8 cellular contexts compared by ENCODE assay signal in the genomic region with DNA sequence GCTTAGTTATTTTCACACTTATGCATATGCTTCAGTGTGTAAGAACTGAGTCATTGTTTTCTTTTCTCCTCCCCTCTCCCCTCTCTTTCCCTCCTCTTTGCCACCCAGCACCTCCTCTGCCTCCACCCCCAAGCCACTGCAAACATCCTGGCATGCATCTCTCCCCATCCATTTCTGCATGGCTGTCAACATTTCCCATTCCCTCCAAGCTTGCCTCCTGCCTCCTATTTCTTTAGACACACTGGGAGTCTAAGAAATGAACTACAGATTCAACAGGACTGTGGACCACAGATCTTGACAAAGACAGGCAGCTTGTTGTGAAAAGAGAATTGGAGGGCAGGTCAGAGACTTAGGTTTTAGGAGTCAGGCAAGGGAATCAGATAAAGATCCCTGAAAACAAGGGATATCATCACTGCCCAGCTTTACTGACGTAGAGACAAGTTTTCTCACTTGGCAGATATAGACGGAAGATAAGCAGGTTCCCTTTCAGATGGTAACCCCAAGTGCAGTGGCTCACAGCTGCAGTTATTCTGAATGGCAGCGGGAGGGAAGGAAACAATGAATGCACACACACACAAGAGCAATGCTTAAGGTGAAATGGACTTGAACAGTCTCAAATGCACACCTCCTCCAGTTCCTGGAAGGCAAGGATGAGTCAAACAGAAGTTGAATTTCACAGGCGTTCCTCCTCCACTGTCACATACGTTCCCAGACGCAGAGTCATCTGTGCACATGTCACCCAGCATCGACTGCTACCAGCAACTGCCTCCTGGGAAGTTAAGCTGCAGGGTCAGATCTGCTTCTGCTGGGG. TPM values are rescaled to one million over a fixed set of nuclear protein-coding genes. Genes with fewer than 3 reads are reported as not detected.
A peak's percentile ranks its signal among the peaks of the same experiment; 100 is the strongest.
DNase-seq lines count a peak whose midpoint lies in the region; ATAC-seq and TF ChIP-seq lines count a peak whose summit lies in the region.

No MANE protein-coding gene starts in this region.

- no peaks in the 10 kb centered on the region for H3K27me3 ChIP-seq in right atrium auricular region
- no peaks in the 10 kb centered on the region for H3K27me3 ChIP-seq in CD8-positive, alpha-beta memory T cell (ENCODE audit: insufficient read depth, low read length, poor library complexity, severe bottlenecking)

- peaks cover 57% of the 10 kb centered on the region for H3K4me1 ChIP-seq in mesodermal cell (ENCODE audit: control insufficient read depth, insufficient read depth, low read length, poor library complexity, severe bottlenecking)
- H3K4me1 ChIP-seq in right atrium auricular region: peaks cover 0 to 15% of the 10 kb centered on the region in 2 donors
- H3K4me1 ChIP-seq in CD8-positive, alpha-beta memory T cell (ENCODE audit: insufficient read depth, low read length): peaks cover 7% of the 10 kb centered on the region

- no peaks in the 10 kb centered on the region for H3K36me3 Mint-ChIP-seq in activated T-helper 2 cell treated with anti-CD3 and anti-CD28 coated beads, Interferon-gamma antibody, Interleukin-2, Interleukin-4, amounts not matched to agents 10 μg/mL and 5 μg/mL and 100 μg/mL, durations not matched to agents 14 hours and 24 hours and 36 hours (ENCODE audit: low read depth)
- peaks cover 3 to 18% (median 7%) of the 10 kb centered on the region in 3 donors for H3K36me3 Mint-ChIP-seq in CD8-positive, alpha-beta memory T cell

- DNase-seq in AG04449 (ENCODE audit: low read depth, low spot score): peak; percentile 73
- DNase-seq in M059J (ENCODE audit: low read depth): peak; percentile 97
- peak; percentile 43 for DNase-seq in activated T-helper 2 cell treated with anti-CD3 and anti-CD28 coated beads, Interferon-gamma antibody, Interleukin-2, Interleukin-4, amounts not matched to agents 10 μg/mL and 5 μg/mL and 100 μg/mL, durations not matched to agents 14 hours and 24 hours and 36 hours (ENCODE audit: low spot score)
- DNase-seq in globus pallidus (ENCODE audit: low spot score): no peak
- DNase-seq in right atrium auricular region (ENCODE audit: low spot score): no peak
- no peak for DNase-seq in CD8-positive, alpha-beta memory T cell

- H3K4me1 Mint-ChIP-seq in activated T-helper 2 cell treated with anti-CD3 and anti-CD28 coated beads, Interferon-gamma antibody, Interleukin-2, Interleukin-4, amounts not matched to agents 10 μg/mL and 5 μg/mL and 100 μg/mL, durations not matched to agents 14 hours and 24 hours and 36 hours (ENCODE audit: low read depth): peaks cover 37% of the 10 kb centered on the region
- peaks cover 10 to 25% (median 11%) of the 10 kb centered on the region in 3 donors for H3K4me1 Mint-ChIP-seq in CD8-positive, alpha-beta memory T cell

- H3K4me3 ChIP-seq in AG04449 (ENCODE audit: low read depth, low read length): peak overlapping the region; percentile 30
- H3K4me3 ChIP-seq in mesodermal cell (ENCODE audit: extremely low read depth, insufficient read depth, low read length, poor library complexity, severe bottlenecking): no peak overlapping the region
- H3K4me3 ChIP-seq in right atrium auricular region: no peak overlapping the region
- H3K4me3 ChIP-seq in CD8-positive, alpha-beta memory T cell (ENCODE audit: low read length): no peak overlapping the region

- H3K27me3 Mint-ChIP-seq in activated T-helper 2 cell treated with anti-CD3 and anti-CD28 coated beads, Interferon-gamma antibody, Interleukin-2, Interleukin-4, amounts not matched to agents 10 μg/mL and 5 μg/mL and 100 μg/mL, durations not matched to agents 14 hours and 24 hours and 36 hours (ENCODE audit: low read depth): no peaks in the 10 kb centered on the region
- no peaks in the 10 kb centered on the region for H3K27me3 Mint-ChIP-seq in CD8-positive, alpha-beta memory T cell

- WGBS in mesodermal cell (ENCODE audit: insufficient coverage in 2 of 2), 2 experiments: 60 to 73% methylated on average over 4 to 7 of the region's 7 CpGs

- no peak overlapping the region for H3K4me3 Mint-ChIP-seq in activated T-helper 2 cell treated with anti-CD3 and anti-CD28 coated beads, Interferon-gamma antibody, Interleukin-2, Interleukin-4, amounts not matched to agents 10 μg/mL and 5 μg/mL and 100 μg/mL, durations not matched to agents 14 hours and 24 hours and 36 hours (ENCODE audit: low read depth)
- H3K4me3 Mint-ChIP-seq in CD8-positive, alpha-beta memory T cell: no peak overlapping the region

- POLR2A ChIA-PET in AG04449 (lab: Yijun Ruan, JAX): interaction anchor here (0.6 kb wide), 1 partner anchor 225 kb away, joined by 3 read pairs; no protein-coding TSS in a partner anchor
- POLR2A ChIA-PET in CD8-positive, alpha-beta memory T cell (lab: Charles Lee): no interaction called here

- TF ChIP-seq CTCF in AG04449 (IDR thresholded peaks at IDR 0.05; ENCODE audit: insufficient read depth, low read length, missing control alignments) (no peak), right atrium auricular region (IDR thresholded peaks at IDR 0.05) (no peak)

- H3K9me3 ChIP-seq in mesodermal cell (ENCODE audit: control insufficient read depth, low read length) (no peaks in the 10 kb centered on the region), right atrium auricular region (no peaks in the 10 kb centered on the region)
- H3K9me3 ChIP-seq in CD8-positive, alpha-beta memory T cell (ENCODE audit: low read length): no peaks in the 10 kb centered on the region

- H3K36me3 ChIP-seq in mesodermal cell (ENCODE audit: control insufficient read depth, insufficient read depth, low read length) (no peaks in the 10 kb centered on the region), right atrium auricular region (no peaks in the 10 kb centered on the region)
- H3K36me3 ChIP-seq in CD8-positive, alpha-beta memory T cell (ENCODE audit: insufficient read depth, low read length): no peaks in the 10 kb centered on the region

- H3K27ac ChIP-seq in mesodermal cell (ENCODE audit: low read depth, low read length, severe bottlenecking) (peak overlapping the region; percentile 47), right atrium auricular region (no peak overlapping the region)
- no peak overlapping the region for H3K27ac ChIP-seq in CD8-positive, alpha-beta memory T cell (ENCODE audit: low read depth, low read length)

- peak overlapping the region; percentile 87 for H3K27ac Mint-ChIP-seq in activated T-helper 2 cell treated with anti-CD3 and anti-CD28 coated beads, Interferon-gamma antibody, Interleukin-2, Interleukin-4, amounts not matched to agents 10 μg/mL and 5 μg/mL and 100 μg/mL, durations not matched to agents 14 hours and 24 hours and 36 hours
- peak overlapping the region in 3 of 8 donors; percentile 44 to 78 (median 56) for H3K27ac Mint-ChIP-seq in CD8-positive, alpha-beta memory T cell

- intact Hi-C loops in activated T-helper 2 cell treated with anti-CD3 and anti-CD28 coated beads, Interferon-gamma antibody, Interleukin-2, Interleukin-4, amounts not matched to agents 10 μg/mL and 5 μg/mL and 100 μg/mL, durations not matched to agents 14 hours and 24 hours and 36 hours (cut with micrococcal nuclease): loop anchor here (1.0 to 5.0 kb wide), 9 partner anchors 36 to 288 kb away; no protein-coding TSS in a partner anchor

- H3K9me3 Mint-ChIP-seq in activated T-helper 2 cell treated with anti-CD3 and anti-CD28 coated beads, Interferon-gamma antibody, Interleukin-2, Interleukin-4, amounts not matched to agents 10 μg/mL and 5 μg/mL and 100 μg/mL, durations not matched to agents 14 hours and 24 hours and 36 hours: no peaks in the 10 kb centered on the region
- H3K9me3 Mint-ChIP-seq in CD8-positive, alpha-beta memory T cell: no peaks in the 10 kb centered on the region

- ATAC-seq in GM18873 (IDR thresholded peaks at IDR 0.05; ENCODE audit: low FRiP score, unreplicated experiment): no peak

- CTCF ChIA-PET in AG04449 (lab: Yijun Ruan, JAX): interaction anchor here (1.0 to 2.8 kb wide), 4 partner anchors 51 to 289 kb away, joined by 3 to 8 read pairs (median 4); no protein-coding TSS in a partner anchor
- CTCF ChIA-PET in CD8-positive, alpha-beta memory T cell (lab: Charles Lee): interaction anchor here (1.6 kb wide), 1 partner anchor 29 kb away, joined by 4 read pairs; no protein-coding TSS in a partner anchor

RNA-seq across cellular contexts. Expression of gene HIVEP3, which starts 56.1 kb away (rescaled TPM):
- 4.2 and 10.0 TPM in 2 replicates for total RNA-seq in M059J (2014; rRNA removed; shearing (Covaris generic))
- total RNA-seq in activated T-helper 2 cell treated with anti-CD3 and anti-CD28 coated beads, Interferon-gamma antibody, Interleukin-2, Interleukin-4, amounts not matched to agents 10 μg/mL and 5 μg/mL and 100 μg/mL, durations not matched to agents 14 hours and 24 hours and 36 hours: 33.7 and 34.2 TPM in 2 replicates
- 2.7 TPM for polyA plus RNA-seq in mesodermal cell (2013, experiment 1 of 2)
- 1.1 TPM for polyA plus RNA-seq in mesodermal cell (2013, experiment 2 of 2)
- 1 to 10 TPM; 4.7 to 5.8 TPM for total RNA-seq in right atrium auricular region
- 10 to 100 TPM; 23.0 to 24.0 TPM for total RNA-seq in CD8-positive, alpha-beta memory T cell
- 15.1 TPM for polyA plus RNA-seq in CD8-positive, alpha-beta memory T cell

Comparison
In these comparisons a context has a peak if more than half of its experiments do, and no peak if none do; other contexts are left out.
1. DNase-seq: peak in AG04449 (single experiment), M059J (single experiment) and activated T-helper 2 cell treated with anti-CD3 and anti-CD28 coated beads, Interferon-gamma antibody, Interleukin-2, Interleukin-4, amounts not matched to agents 10 μg/mL and 5 μg/mL and 100 μg/mL, durations not matched to agents 14 hours and 24 hours and 36 hours (single experiment); none in globus pallidus (single experiment), right atrium auricular region (single experiment) and CD8-positive, alpha-beta memory T cell (0 of 5).